Comparison of ENCODE assay signal across 10 cellular contexts in genomic region chr11:107562647-107563208, GRCh38. TPM values are rescaled to one million over a fixed set of nuclear protein-coding genes. Genes with fewer than 3 reads are reported as not detected.
DNase-seq lines count a peak whose midpoint lies in the region; ATAC-seq and TF ChIP-seq lines count a peak whose summit lies in the region.
"Had no signal": no experiment of that assay in that cellular context is flagged by ENCODE, and none has a peak within 500 bp of the region (broad histone marks: within the 10 kb centered on the region; RNA-seq: fewer than 3 reads in every experiment).

No MANE protein-coding gene starts in this region.

- in situ Hi-C loops in G401 (cut with HindIII; ENCODE audit: low sequenced_read_pairs): no loop called here

- peak; percentile 41 to 46 for ATAC-seq in activated T-cell treated with anti-CD3 and anti-CD28 coated beads, Interleukin-2, amount 50 U/mL, for 72 hours (replicated peaks in 1 of 2)
- peak; percentile 90 for ATAC-seq in RWPE2 (ENCODE audit: low read depth)
- peak; percentile 93 for ATAC-seq in esophagus mucosa

- no peaks in the 10 kb centered on the region for H3K9me3 Mint-ChIP-seq in activated T-cell treated with anti-CD3 and anti-CD28 coated beads, Interleukin-2, amount 50 U/mL, for 72 hours
- H3K9me3 Mint-ChIP-seq in stimulated activated naive CD8-positive, alpha-beta T cell treated with anti-CD3 and anti-CD28 coated beads, Interleukin-15, Interleukin-2, amounts not matched to agents 100 ng/mL and 50 ng/mL, for 24 hours: no peaks in the 10 kb centered on the region

- H3K4me1 ChIP-seq in RWPE2 (ENCODE audit: insufficient read depth, poor library complexity, severe bottlenecking): peaks cover 31% of the 10 kb centered on the region

- no peak overlapping the region for H3K4me3 ChIP-seq in RWPE2 (ENCODE audit: severe bottlenecking)
- H3K4me3 ChIP-seq: BLaER1 had no signal

- H3K27ac Mint-ChIP-seq in activated T-cell treated with anti-CD3 and anti-CD28 coated beads, Interleukin-2, amount 50 U/mL, for 72 hours: peak overlapping the region; percentile 87
- H3K27ac Mint-ChIP-seq in stimulated activated naive CD8-positive, alpha-beta T cell treated with anti-CD3 and anti-CD28 coated beads, Interleukin-15, Interleukin-2, amounts not matched to agents 100 ng/mL and 50 ng/mL, for 24 hours: peak overlapping the region; percentile 80

- no peaks in the 10 kb centered on the region for H3K27me3 ChIP-seq in RWPE2 (ENCODE audit: insufficient read depth, poor library complexity, severe bottlenecking)
- H3K27me3 ChIP-seq: BLaER1 had no signal

- peaks cover 59% of the 10 kb centered on the region for H3K4me1 Mint-ChIP-seq in activated T-cell treated with anti-CD3 and anti-CD28 coated beads, Interleukin-2, amount 50 U/mL, for 72 hours (ENCODE audit: low read depth)
- peaks cover 70% of the 10 kb centered on the region for H3K4me1 Mint-ChIP-seq in stimulated activated naive CD8-positive, alpha-beta T cell treated with anti-CD3 and anti-CD28 coated beads, Interleukin-15, Interleukin-2, amounts not matched to agents 100 ng/mL and 50 ng/mL, for 24 hours (ENCODE audit: low read depth)

- no peak for DNase-seq in activated T-cell treated with anti-CD3 and anti-CD28 coated beads, Interleukin-2, amount 50 U/mL, for 72 hours
- DNase-seq in activated T-cell treated with anti-CD3 and anti-CD28 coated beads, Interleukin-2, amount 50 U/mL, for 1 hour: no peak
- DNase-seq in RWPE2 (ENCODE audit: low spot score) (no peak), G401 (ENCODE audit: low spot score) (no peak), NCI-H1105 (lab: John Stamatoyannopoulos, UW) (no peak)
- no peak for DNase-seq in activated CD4-positive, alpha-beta T cell treated with anti-CD3 and anti-CD28 coated beads for 48 hours

- peak overlapping the region; percentile 39 to 65 for H3K4me3 Mint-ChIP-seq in activated T-cell treated with anti-CD3 and anti-CD28 coated beads, Interleukin-2, amount 50 U/mL, for 72 hours
- peak overlapping the region; percentile 58 for H3K4me3 Mint-ChIP-seq in stimulated activated naive CD8-positive, alpha-beta T cell treated with anti-CD3 and anti-CD28 coated beads, Interleukin-15, Interleukin-2, amounts not matched to agents 100 ng/mL and 50 ng/mL, for 24 hours

- TF ChIP-seq CTCF in RWPE2 (IDR thresholded peaks at IDR 0.05; ENCODE audit: poor library complexity, severe bottlenecking): no peak

- no peaks in the 10 kb centered on the region for H3K27me3 Mint-ChIP-seq in activated T-cell treated with anti-CD3 and anti-CD28 coated beads, Interleukin-2, amount 50 U/mL, for 72 hours (ENCODE audit: low read depth)
- H3K27me3 Mint-ChIP-seq in stimulated activated naive CD8-positive, alpha-beta T cell treated with anti-CD3 and anti-CD28 coated beads, Interleukin-15, Interleukin-2, amounts not matched to agents 100 ng/mL and 50 ng/mL, for 24 hours: no peaks in the 10 kb centered on the region

- H3K27ac ChIP-seq in RWPE2 (ENCODE audit: poor library complexity, severe bottlenecking): peak overlapping the region; percentile 85
- H3K27ac ChIP-seq: BLaER1 had no signal

- no peaks in the 10 kb centered on the region for H3K9me3 ChIP-seq in RWPE2 (ENCODE audit: severe bottlenecking)
- H3K9me3 ChIP-seq: BLaER1 had no signal

- peaks cover 0 to 11% of the 10 kb centered on the region in 2 donors for H3K36me3 Mint-ChIP-seq in activated T-cell treated with anti-CD3 and anti-CD28 coated beads, Interleukin-2, amount 50 U/mL, for 72 hours (ENCODE audit: insufficient read depth in 2 of 2)
- peaks cover 26% of the 10 kb centered on the region for H3K36me3 Mint-ChIP-seq in stimulated activated naive CD8-positive, alpha-beta T cell treated with anti-CD3 and anti-CD28 coated beads, Interleukin-15, Interleukin-2, amounts not matched to agents 100 ng/mL and 50 ng/mL, for 24 hours (ENCODE audit: low read depth)

- H3K36me3 ChIP-seq in RWPE2 (ENCODE audit: low read depth): peaks cover 11% of the 10 kb centered on the region

RNA-seq across cellular contexts. Expression of gene ALKBH8, which starts 2.8 kb away (rescaled TPM):
- total RNA-seq in activated T-cell treated with anti-CD3 and anti-CD28 coated beads, Interleukin-2, amount 50 U/mL, for 72 hours: 10 to 100 TPM; 12.8 TPM
- 4.2 TPM for total RNA-seq in esophagus mucosa
- 3.0 and 5.3 TPM in 2 replicates for total RNA-seq in G401 (2014; rRNA removed; shearing (Covaris generic))

RNA-seq across cellular contexts. Expression of gene ELMOD1, which starts 28.2 kb away (rescaled TPM):
- not detected for total RNA-seq in activated T-cell treated with anti-CD3 and anti-CD28 coated beads, Interleukin-2, amount 50 U/mL, for 72 hours
- not detected for total RNA-seq in esophagus mucosa
- total RNA-seq in G401 (2014; rRNA removed; shearing (Covaris generic)): 0.17 TPM in 1 of 2 replicates, not detected in the other
- total RNA-seq: subcutaneous adipose tissue had no signal
